ENCODE assay signal across 8 cellular contexts in the genomic region with DNA sequence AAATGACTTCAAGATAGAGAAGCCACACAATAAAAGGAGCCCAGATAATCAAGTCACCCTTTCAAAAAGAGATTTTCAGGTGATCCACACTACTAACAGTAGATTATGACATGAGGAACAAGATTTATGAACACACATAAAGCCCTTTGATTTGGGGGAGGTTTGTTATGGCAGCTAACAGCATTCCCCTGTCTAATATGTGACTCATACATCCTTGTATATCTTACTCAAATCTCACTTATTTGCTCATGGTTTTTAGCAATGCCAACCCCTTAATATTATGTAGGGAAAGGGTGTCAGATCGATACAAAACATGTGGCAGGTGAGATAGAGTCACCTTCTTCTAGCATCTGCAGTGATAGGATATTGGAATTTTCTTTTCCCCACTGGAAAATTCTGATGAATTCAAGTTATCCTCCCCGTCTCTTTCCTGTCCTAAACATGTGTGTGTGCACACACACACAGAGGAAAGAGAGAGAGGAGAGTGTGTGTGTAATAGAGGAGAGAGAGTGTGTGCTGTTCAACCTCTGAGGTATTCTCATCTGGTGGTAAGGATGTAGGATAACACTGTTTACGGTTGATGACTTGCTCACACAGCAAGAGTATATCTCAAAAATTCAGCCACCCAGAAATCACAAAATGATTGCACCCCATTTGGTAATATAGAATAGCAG.
A peak's percentile ranks its signal among the peaks of the same experiment; 100 is the strongest.
DNase-seq lines count a peak whose midpoint lies in the region; ATAC-seq, FAIRE-seq and TF ChIP-seq lines count a peak whose summit lies in the region.

No MANE protein-coding gene starts in this region.

- H3K36me3 ChIP-seq in BE2C = no peaks in the 10 kb centered on the region

- no peaks in the 10 kb centered on the region for H3K27me3 ChIP-seq in BE2C

- no peaks in the 10 kb centered on the region for H3K9me3 ChIP-seq in BE2C

- ATAC-seq in GM21515 (IDR thresholded peaks at IDR 0.05; ENCODE audit: unreplicated experiment) = peak; percentile 54
- peak; percentile 60 for ATAC-seq in HG03520 (IDR thresholded peaks at IDR 0.05; ENCODE audit: unreplicated experiment)

- DNase-seq in AG08396 (ENCODE audit: low spot score) (peak; percentile 21), epithelial cell of prostate (ENCODE audit: low read depth, low spot score) (no peak), GM19239 (ENCODE audit: insufficient read length, low spot score) (no peak), BE2C (no peak), SHP77 (lab: John Stamatoyannopoulos, UW) (no peak), HuH-7 (ENCODE audit: low spot score) (no peak)

- H3K4me3 ChIP-seq in BE2C (ENCODE audit: low read depth, low read length) = no peak overlapping the region

- no peak for TF ChIP-seq CTCF in BE2C (IDR thresholded peaks at IDR 0.05; ENCODE audit: low read depth, low read length)

- H3K4me1 ChIP-seq in BE2C = no peaks in the 10 kb centered on the region

- no peak for FAIRE-seq in GM19239 (lab: Jason Lieb, UNC)

- H3K27ac ChIP-seq in epithelial cell of prostate = peak overlapping the region; percentile 75
